Comparison of ENCODE assay signal across 1 cellular context in the genomic region with DNA sequence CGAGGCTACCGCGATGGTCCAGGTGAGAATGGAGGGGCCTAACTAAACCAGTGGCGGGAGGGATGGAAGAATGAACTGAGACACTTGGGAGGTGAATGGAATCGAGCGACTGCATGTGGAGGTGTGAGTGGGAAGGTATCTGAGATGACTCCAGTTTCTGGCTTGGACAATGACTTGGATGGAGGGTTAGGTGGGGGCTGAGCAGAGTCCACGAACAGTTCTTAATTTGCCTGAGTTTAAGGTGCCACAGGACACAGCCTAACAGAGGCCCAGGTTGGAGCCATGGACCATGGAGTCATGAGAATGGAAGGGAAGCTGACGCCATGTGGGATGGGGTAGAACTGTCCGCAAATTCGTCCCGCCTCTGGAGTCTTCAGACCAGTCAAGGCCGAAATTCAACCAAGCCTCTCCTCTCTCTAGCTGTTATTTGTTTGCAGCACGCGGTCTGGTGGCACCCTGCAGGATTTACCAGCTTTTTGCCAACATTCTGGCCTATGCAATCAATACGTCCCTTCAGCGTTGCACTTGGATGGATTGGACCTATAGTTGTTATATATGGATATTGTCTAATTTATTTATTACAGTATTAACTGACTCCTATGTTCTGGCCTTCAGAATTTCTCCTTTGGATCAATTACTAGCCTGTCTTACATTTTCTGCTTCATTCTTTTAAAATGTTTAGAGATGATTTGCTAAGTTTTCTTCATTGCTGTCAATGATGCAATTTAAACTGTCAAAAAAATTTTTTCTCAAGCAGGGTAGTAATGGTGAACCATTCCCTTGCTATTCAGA.
A peak's percentile ranks its signal among the peaks of the same experiment; 100 is the strongest.
TF ChIP-seq lines count a peak whose summit lies in the region.

No MANE protein-coding gene starts in this region.

TF ChIP-seq in HepG2, 621 proteins besides CTCF, POLR2A, EP300 and RAD21 (continued from another document and continues in another):
- TF ChIP-seq, protein P1, sequence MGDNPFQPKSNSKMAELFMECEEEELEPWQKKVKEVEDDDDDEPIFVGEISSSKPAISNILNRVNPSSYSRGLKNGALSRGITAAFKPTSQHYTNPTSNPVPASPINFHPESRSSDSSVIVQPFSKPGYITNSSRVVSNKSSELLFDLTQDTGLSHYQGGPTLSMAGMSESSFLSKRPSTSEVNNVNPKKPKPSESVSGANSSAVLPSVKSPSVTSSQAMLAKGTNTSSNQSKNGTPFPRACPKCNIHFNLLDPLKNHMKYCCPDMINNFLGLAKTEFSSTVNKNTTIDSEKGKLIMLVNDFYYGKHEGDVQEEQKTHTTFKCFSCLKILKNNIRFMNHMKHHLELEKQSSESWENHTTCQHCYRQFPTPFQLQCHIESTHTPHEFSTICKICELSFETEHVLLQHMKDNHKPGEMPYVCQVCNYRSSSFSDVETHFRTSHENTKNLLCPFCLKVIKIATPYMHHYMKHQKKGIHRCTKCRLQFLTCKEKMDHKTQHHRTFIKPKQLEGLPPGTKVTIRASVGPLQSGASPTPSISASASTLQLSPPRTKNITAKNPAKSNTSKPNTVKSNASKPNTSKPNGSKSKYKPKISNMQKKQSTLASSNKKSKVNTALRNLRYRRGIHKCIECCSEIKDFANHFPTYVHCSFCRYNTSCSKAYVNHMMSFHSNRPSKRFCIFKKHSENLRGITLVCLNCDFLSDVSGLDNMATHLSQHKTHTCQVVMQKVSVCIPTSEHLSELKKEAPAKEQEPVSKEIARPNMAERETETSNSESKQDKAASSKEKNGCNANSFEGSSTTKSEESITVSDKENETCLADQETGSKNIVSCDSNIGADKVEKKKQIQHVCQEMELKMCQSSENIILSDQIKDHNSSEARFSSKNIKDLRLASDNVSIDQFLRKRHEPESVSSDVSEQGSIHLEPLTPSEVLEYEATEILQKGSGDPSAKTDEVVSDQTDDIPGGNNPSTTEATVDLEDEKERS (CRISPR knock-in tag; IDR thresholded peaks at IDR 0.05): 0 out of 2 replicates have a peak, but pooled peaks have one; percentile 65
- TF ChIP-seq KLF6 (CRISPR knock-in tag; IDR thresholded peaks at IDR 0.05) (no peak), ASH2L (IDR thresholded peaks at IDR 0.05; ENCODE audit: insufficient read length, low read depth, low read length) (no peak), ZNF605 (CRISPR knock-in tag; IDR thresholded peaks at IDR 0.05) (peak; percentile 54), PITX1 (CRISPR knock-in tag; IDR thresholded peaks at IDR 0.05) (peak; percentile 56), SOX13 (IDR thresholded peaks at IDR 0.05) (no peak), SOX13 (CRISPR knock-in tag; conservative IDR thresholded peaks at IDR 0.05 in 1 of 2, IDR thresholded peaks at IDR 0.05 in 1 of 2) (0 out of 4 replicates have a peak, but pooled peaks of 1 of the 2 experiments have one; percentile 46), ZNF256 (CRISPR knock-in tag; conservative IDR thresholded peaks at IDR 0.05) (no peak), HDAC2 (CRISPR knock-in tag; IDR thresholded peaks at IDR 0.05) (0 out of 2 replicates have a peak, but pooled peaks have one; percentile 25), NRL (CRISPR knock-in tag; IDR thresholded peaks at IDR 0.05; ENCODE audit: borderline replicate concordance) (peak; percentile 70; the same call in 1 of the 2 replicates), GZF1 (CRISPR knock-in tag; IDR thresholded peaks at IDR 0.05) (no peak), ZNF468 (CRISPR knock-in tag; IDR thresholded peaks at IDR 0.05) (no peak), PAX8 (CRISPR knock-in tag; IDR thresholded peaks at IDR 0.05; ENCODE audit: borderline replicate concordance) (0 out of 2 replicates have a peak, but pooled peaks have one; percentile 5), YEATS2 (CRISPR knock-in tag; IDR thresholded peaks at IDR 0.05; ENCODE audit: borderline replicate concordance) (0 out of 2 replicates have a peak, but pooled peaks have one; percentile 10), ZNF891 (CRISPR knock-in tag; IDR thresholded peaks at IDR 0.05) (peak; percentile 72)
- TF ChIP-seq, protein P2, sequence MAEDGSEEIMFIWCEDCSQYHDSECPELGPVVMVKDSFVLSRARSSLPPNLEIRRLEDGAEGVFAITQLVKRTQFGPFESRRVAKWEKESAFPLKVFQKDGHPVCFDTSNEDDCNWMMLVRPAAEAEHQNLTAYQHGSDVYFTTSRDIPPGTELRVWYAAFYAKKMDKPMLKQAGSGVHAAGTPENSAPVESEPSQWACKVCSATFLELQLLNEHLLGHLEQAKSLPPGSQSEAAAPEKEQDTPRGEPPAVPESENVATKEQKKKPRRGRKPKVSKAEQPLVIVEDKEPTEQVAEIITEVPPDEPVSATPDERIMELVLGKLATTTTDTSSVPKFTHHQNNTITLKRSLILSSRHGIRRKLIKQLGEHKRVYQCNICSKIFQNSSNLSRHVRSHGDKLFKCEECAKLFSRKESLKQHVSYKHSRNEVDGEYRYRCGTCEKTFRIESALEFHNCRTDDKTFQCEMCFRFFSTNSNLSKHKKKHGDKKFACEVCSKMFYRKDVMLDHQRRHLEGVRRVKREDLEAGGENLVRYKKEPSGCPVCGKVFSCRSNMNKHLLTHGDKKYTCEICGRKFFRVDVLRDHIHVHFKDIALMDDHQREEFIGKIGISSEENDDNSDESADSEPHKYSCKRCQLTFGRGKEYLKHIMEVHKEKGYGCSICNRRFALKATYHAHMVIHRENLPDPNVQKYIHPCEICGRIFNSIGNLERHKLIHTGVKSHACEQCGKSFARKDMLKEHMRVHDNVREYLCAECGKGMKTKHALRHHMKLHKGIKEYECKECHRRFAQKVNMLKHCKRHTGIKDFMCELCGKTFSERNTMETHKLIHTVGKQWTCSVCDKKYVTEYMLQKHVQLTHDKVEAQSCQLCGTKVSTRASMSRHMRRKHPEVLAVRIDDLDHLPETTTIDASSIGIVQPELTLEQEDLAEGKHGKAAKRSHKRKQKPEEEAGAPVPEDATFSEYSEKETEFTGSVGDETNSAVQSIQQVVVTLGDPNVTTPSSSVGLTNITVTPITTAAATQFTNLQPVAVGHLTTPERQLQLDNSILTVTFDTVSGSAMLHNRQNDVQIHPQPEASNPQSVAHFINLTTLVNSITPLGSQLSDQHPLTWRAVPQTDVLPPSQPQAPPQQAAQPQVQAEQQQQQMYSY (CRISPR knock-in tag; IDR thresholded peaks at IDR 0.05): 0 out of 2 replicates have a peak, but pooled peaks have one; percentile 14
- TF ChIP-seq, protein P3, sequence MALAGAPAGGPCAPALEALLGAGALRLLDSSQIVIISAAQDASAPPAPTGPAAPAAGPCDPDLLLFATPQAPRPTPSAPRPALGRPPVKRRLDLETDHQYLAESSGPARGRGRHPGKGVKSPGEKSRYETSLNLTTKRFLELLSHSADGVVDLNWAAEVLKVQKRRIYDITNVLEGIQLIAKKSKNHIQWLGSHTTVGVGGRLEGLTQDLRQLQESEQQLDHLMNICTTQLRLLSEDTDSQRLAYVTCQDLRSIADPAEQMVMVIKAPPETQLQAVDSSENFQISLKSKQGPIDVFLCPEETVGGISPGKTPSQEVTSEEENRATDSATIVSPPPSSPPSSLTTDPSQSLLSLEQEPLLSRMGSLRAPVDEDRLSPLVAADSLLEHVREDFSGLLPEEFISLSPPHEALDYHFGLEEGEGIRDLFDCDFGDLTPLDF (CRISPR knock-in tag; IDR thresholded peaks at IDR 0.05): 0 out of 2 replicates have a peak, but pooled peaks have one; percentile 15
- TF ChIP-seq, protein P4, sequence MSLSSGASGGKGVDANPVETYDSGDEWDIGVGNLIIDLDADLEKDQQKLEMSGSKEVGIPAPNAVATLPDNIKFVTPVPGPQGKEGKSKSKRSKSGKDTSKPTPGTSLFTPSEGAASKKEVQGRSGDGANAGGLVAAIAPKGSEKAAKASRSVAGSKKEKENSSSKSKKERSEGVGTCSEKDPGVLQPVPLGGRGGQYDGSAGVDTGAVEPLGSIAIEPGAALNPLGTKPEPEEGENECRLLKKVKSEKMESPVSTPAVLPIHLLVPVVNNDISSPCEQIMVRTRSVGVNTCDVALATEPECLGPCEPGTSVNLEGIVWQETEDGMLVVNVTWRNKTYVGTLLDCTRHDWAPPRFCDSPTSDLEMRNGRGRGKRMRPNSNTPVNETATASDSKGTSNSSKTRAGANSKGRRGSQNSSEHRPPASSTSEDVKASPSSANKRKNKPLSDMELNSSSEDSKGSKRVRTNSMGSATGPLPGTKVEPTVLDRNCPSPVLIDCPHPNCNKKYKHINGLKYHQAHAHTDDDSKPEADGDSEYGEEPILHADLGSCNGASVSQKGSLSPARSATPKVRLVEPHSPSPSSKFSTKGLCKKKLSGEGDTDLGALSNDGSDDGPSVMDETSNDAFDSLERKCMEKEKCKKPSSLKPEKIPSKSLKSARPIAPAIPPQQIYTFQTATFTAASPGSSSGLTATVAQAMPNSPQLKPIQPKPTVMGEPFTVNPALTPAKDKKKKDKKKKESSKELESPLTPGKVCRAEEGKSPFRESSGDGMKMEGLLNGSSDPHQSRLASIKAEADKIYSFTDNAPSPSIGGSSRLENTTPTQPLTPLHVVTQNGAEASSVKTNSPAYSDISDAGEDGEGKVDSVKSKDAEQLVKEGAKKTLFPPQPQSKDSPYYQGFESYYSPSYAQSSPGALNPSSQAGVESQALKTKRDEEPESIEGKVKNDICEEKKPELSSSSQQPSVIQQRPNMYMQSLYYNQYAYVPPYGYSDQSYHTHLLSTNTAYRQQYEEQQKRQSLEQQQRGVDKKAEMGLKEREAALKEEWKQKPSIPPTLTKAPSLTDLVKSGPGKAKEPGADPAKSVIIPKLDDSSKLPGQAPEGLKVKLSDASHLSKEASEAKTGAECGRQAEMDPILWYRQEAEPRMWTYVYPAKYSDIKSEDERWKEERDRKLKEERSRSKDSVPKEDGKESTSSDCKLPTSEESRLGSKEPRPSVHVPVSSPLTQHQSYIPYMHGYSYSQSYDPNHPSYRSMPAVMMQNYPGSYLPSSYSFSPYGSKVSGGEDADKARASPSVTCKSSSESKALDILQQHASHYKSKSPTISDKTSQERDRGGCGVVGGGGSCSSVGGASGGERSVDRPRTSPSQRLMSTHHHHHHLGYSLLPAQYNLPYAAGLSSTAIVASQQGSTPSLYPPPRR (CRISPR knock-in tag; IDR thresholded peaks at IDR 0.05; ENCODE audit: borderline replicate concordance): peak; percentile 26; the same call in 1 of the 2 replicates
- TF ChIP-seq, protein P5, sequence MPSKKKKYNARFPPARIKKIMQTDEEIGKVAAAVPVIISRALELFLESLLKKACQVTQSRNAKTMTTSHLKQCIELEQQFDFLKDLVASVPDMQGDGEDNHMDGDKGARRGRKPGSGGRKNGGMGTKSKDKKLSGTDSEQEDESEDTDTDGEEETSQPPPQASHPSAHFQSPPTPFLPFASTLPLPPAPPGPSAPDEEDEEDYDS (CRISPR knock-in tag; IDR thresholded peaks at IDR 0.05): no peak; the same call in 1 of the 2 replicates
- TF ChIP-seq, protein P6, sequence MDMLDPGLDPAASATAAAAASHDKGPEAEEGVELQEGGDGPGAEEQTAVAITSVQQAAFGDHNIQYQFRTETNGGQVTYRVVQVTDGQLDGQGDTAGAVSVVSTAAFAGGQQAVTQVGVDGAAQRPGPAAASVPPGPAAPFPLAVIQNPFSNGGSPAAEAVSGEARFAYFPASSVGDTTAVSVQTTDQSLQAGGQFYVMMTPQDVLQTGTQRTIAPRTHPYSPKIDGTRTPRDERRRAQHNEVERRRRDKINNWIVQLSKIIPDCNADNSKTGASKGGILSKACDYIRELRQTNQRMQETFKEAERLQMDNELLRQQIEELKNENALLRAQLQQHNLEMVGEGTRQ (IDR thresholded peaks at IDR 0.05; ENCODE audit: low read depth, low read length): no peak
- TF ChIP-seq, protein P6 (CRISPR knock-in tag; IDR thresholded peaks at IDR 0.05; ENCODE audit: borderline replicate concordance): 0 out of 2 replicates have a peak, but pooled peaks have one; percentile 13
- TF ChIP-seq, protein P7, sequence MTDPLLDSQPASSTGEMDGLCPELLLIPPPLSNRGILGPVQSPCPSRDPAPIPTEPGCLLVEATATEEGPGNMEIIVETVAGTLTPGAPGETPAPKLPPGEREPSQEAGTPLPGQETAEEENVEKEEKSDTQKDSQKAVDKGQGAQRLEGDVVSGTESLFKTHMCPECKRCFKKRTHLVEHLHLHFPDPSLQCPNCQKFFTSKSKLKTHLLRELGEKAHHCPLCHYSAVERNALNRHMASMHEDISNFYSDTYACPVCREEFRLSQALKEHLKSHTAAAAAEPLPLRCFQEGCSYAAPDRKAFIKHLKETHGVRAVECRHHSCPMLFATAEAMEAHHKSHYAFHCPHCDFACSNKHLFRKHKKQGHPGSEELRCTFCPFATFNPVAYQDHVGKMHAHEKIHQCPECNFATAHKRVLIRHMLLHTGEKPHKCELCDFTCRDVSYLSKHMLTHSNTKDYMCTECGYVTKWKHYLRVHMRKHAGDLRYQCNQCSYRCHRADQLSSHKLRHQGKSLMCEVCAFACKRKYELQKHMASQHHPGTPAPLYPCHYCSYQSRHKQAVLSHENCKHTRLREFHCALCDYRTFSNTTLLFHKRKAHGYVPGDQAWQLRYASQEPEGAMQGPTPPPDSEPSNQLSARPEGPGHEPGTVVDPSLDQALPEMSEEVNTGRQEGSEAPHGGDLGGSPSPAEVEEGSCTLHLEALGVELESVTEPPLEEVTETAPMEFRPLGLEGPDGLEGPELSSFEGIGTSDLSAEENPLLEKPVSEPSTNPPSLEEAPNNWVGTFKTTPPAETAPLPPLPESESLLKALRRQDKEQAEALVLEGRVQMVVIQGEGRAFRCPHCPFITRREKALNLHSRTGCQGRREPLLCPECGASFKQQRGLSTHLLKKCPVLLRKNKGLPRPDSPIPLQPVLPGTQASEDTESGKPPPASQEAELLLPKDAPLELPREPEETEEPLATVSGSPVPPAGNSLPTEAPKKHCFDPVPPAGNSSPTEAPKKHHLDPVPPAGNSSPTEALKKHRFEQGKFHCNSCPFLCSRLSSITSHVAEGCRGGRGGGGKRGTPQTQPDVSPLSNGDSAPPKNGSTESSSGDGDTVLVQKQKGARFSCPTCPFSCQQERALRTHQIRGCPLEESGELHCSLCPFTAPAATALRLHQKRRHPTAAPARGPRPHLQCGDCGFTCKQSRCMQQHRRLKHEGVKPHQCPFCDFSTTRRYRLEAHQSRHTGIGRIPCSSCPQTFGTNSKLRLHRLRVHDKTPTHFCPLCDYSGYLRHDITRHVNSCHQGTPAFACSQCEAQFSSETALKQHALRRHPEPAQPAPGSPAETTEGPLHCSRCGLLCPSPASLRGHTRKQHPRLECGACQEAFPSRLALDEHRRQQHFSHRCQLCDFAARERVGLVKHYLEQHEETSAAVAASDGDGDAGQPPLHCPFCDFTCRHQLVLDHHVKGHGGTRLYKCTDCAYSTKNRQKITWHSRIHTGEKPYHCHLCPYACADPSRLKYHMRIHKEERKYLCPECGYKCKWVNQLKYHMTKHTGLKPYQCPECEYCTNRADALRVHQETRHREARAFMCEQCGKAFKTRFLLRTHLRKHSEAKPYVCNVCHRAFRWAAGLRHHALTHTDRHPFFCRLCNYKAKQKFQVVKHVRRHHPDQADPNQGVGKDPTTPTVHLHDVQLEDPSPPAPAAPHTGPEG (CRISPR knock-in tag; IDR thresholded peaks at IDR 0.05): no peak
